8 cellular contexts compared by ENCODE assay signal in genomic region chr7:74850833-74851721, GRCh38. TPM values are rescaled to one million over a fixed set of nuclear protein-coding genes. Genes with fewer than 3 reads are reported as not detected.
DNase-seq lines count a peak whose midpoint lies in the region; ATAC-seq and TF ChIP-seq lines count a peak whose summit lies in the region.
"Not testable (repeated sequence)": the region's sequence is repeated elsewhere in the genome, so short reads cannot be mapped to it uniquely, and the experiment has no call there.

Gene GTF2IRD2, minus strand, starts transcription at chr7:74851605. Its CDS starts 15,227 bp downstream, at chr7:74836378.

- in situ Hi-C loops in ACHN (cut with HindIII; ENCODE audit: low pct_ligation_motif_present, low pct_unique_long_range_greater_than_20kb, low sequenced_read_pairs), result not testable (repeated sequence)

- TF ChIP-seq CTCF in colonic mucosa (IDR thresholded peaks at IDR 0.05); lower leg skin (IDR thresholded peaks at IDR 0.05): not testable (repeated sequence)

- ATAC-seq in GM18909 (IDR thresholded peaks at IDR 0.05; ENCODE audit: poor library complexity, unreplicated experiment), result peak; percentile 90
- ATAC-seq in HG02642 (IDR thresholded peaks at IDR 0.05; ENCODE audit: poor library complexity, unreplicated experiment), result peak; percentile 88
- peak; percentile 90 for ATAC-seq in HG03565 (IDR thresholded peaks at IDR 0.05; ENCODE audit: unreplicated experiment)
- ATAC-seq in activated CD4-positive, CD25-positive, alpha-beta regulatory T cell treated with anti-CD3 and anti-CD28 coated beads, Interleukin-2, amount 50 U/mL, for 24 hours, result peak; percentile 85 to 98

- DNase-seq in ACHN (peak; percentile 12), lower leg skin (ENCODE audit: low spot score in 2 of 2) (peak in 1 of 2 donors; percentile 49)
- not testable (repeated sequence) for DNase-seq in colonic mucosa; skeletal muscle cell (ENCODE audit: low read depth)

- H3K9me3 ChIP-seq in colonic mucosa, result not testable (repeated sequence)

- H3K36me3 ChIP-seq in colonic mucosa, result not testable (repeated sequence)

- not testable (repeated sequence) for TF ChIP-seq POLR2A in lower leg skin (IDR thresholded peaks at IDR 0.05)

- H3K4me3 ChIP-seq in colonic mucosa (peak within 1 kb of the TSS; percentile 15), skeletal muscle cell (ENCODE audit: low read depth, low read length) (peak within 1 kb of the TSS; percentile 18)
- not testable (repeated sequence) for H3K4me3 ChIP-seq in lower leg skin (ENCODE audit: low read depth, poor library complexity, severe bottlenecking)

- intact Hi-C loops in colonic mucosa (cut with DNase I); lower leg skin (cut with DNase I; ENCODE audit: low total_unique reads): not testable (repeated sequence)

- H3K9ac ChIP-seq in colonic mucosa (ENCODE audit: low read depth in 2 of 2, low read length in 2 of 2), result not testable (repeated sequence)

- not testable (repeated sequence) for H3K27me3 ChIP-seq in colonic mucosa

- WGBS in lower leg skin, 2 donors, result no CpG with 5 or more reads among the region's 97 CpGs

- H3K4me1 ChIP-seq in colonic mucosa, result not testable (repeated sequence)

- peak within 1 kb of the TSS; percentile 75 for H3K27ac ChIP-seq in colonic mucosa

RNA-seq across cellular contexts. Expression of gene GTF2IRD2, which starts in this region (rescaled TPM):
- total RNA-seq in colonic mucosa (10 to 100 TPM in 1 of 2 donors, 1 to 10 TPM in 1; 6.4 to 19.6 TPM), lower leg skin (10 to 100 TPM in 3 of 4 donors, 1 to 10 TPM in 1; 5.4 to 14.5 (median 14.4) TPM)
